13 cellular contexts compared by ENCODE assay signal in the genomic region with DNA sequence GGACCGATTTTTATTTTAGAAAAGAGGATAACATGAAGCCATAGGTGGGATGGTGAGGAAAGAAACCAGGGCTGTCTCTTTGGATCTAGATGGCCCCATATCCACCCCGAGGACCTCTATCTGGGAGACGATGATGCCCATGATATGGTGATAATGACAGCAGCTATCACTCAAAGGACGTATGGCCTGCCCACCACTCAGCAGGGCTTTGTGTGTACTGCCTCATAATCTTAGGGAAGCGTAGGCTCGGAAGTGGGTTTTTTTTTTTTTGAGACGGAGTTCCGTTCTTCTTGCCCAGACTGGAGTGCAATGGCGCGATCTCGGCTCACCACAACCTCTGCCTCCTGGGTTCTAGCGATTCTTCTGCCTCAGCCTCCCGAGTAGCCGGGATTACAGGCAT. TPM values are rescaled to one million over a fixed set of nuclear protein-coding genes. Genes with fewer than 3 reads are reported as not detected.
DNase-seq lines count a peak whose midpoint lies in the region; ATAC-seq and TF ChIP-seq lines count a peak whose summit lies in the region.
"Had no signal": no experiment of that assay in that cellular context is flagged by ENCODE, and none has a peak within 500 bp of the region (broad histone marks: within the 10 kb centered on the region; RNA-seq: fewer than 3 reads in every experiment).

No MANE protein-coding gene starts in this region.

- peak overlapping the region; percentile 89 to 91 for H3K27ac Mint-ChIP-seq in natural killer cell treated with Interleukin-12 subunit alpha and Interleukin-12 subunit beta and Interleukin-15 and Interleukin-18, amount 100 ng/mL, for 72 hours

- peak overlapping the region; percentile 15 for H3K4me3 Mint-ChIP-seq in natural killer cell treated with Interleukin-12 subunit alpha and Interleukin-12 subunit beta and Interleukin-15 and Interleukin-18, amount 100 ng/mL, for 72 hours

- in situ Hi-C loops in GM13976 (cut with MboI; ENCODE audit: low sequenced_read_pairs, unreplicated experiment), result loop anchor here (5.0 kb wide), 2 partner anchors 105 to 245 kb away; no protein-coding TSS in a partner anchor

- H3K9me3 Mint-ChIP-seq in natural killer cell treated with Interleukin-12 subunit alpha and Interleukin-12 subunit beta and Interleukin-15 and Interleukin-18, amount 100 ng/mL, for 72 hours, result no peaks in the 10 kb centered on the region

- no peak for DNase-seq in natural killer cell treated with Interleukin-12 subunit alpha and Interleukin-12 subunit beta and Interleukin-15 and Interleukin-18, amount 100 ng/mL, for 72 hours (ENCODE audit: low spot score)
- DNase-seq in SW480 (ENCODE audit: low spot score), result no peak
- DNase-seq in activated gamma-delta T cell (lab: John Stamatoyannopoulos, UW), result no peak
- no peak for DNase-seq in GM13976 (ENCODE audit: low spot score)
- no peak for DNase-seq in GOT3 (lab: John Stamatoyannopoulos, UW)
- DNase-seq: activated CD4-positive, alpha-beta T cell treated with anti-CD3 and anti-CD28 coated beads, Interleukin-2, amount 50 U/mL, for 1 hour; occipital lobe; stimulated activated CD4-positive, alpha-beta T cell treated with anti-CD3 and anti-CD28 coated beads, Interleukin-2, amount 100 ng/mL, for 24 hours had no signal

- H3K36me3 ChIP-seq in BLaER1 (peaks cover 36% of the 10 kb centered on the region), KOPT-K1 (ENCODE audit: insufficient read depth, low read length) (no peaks in the 10 kb centered on the region)

- H3K9me3 ChIP-seq in BLaER1 (no peaks in the 10 kb centered on the region), KOPT-K1 (ENCODE audit: insufficient read depth, low read length, poor library complexity, severe bottlenecking) (no peaks in the 10 kb centered on the region)
- H3K9me3 ChIP-seq: suprapubic skin had no signal

- peak overlapping the region; percentile 98 for H3K4me2 ChIP-seq in BLaER1

- H3K4me1 ChIP-seq in BLaER1, result peaks cover 99% of the 10 kb centered on the region

- peaks cover 67 to 79% of the 10 kb centered on the region in 2 donors for H3K4me1 Mint-ChIP-seq in natural killer cell treated with Interleukin-12 subunit alpha and Interleukin-12 subunit beta and Interleukin-15 and Interleukin-18, amount 100 ng/mL, for 72 hours (ENCODE audit: low read depth in 2 of 2)

- H4K20me1 ChIP-seq in BLaER1, result 0 out of 2 replicates have a peak, but pooled peaks cover 8% of the 10 kb centered on the region

- peak overlapping the region; percentile 89 for H3K9ac ChIP-seq in BLaER1

- TF ChIP-seq CTCF in GM13976 (IDR thresholded peaks at IDR 0.05; ENCODE audit: borderline replicate concordance, control extremely low read depth, extremely low read depth, insufficient read depth, missing control alignments), result no peak

- ATAC-seq in natural killer cell treated with Interleukin-12 subunit alpha and Interleukin-12 subunit beta and Interleukin-15 and Interleukin-18, amount 100 ng/mL, for 72 hours, result no peak
- ATAC-seq: esophagus mucosa had no signal

- H3K4me3 ChIP-seq in BLaER1, result peak overlapping the region; percentile 57
- H3K4me3 ChIP-seq: suprapubic skin had no signal

- no peaks in the 10 kb centered on the region for H3K36me3 Mint-ChIP-seq in natural killer cell treated with Interleukin-12 subunit alpha and Interleukin-12 subunit beta and Interleukin-15 and Interleukin-18, amount 100 ng/mL, for 72 hours

- H3K27me3 Mint-ChIP-seq in natural killer cell treated with Interleukin-12 subunit alpha and Interleukin-12 subunit beta and Interleukin-15 and Interleukin-18, amount 100 ng/mL, for 72 hours, result no peaks in the 10 kb centered on the region

- no peaks in the 10 kb centered on the region for H3K27me3 ChIP-seq in BLaER1
- H3K27me3 ChIP-seq: suprapubic skin had no signal

- H3K27ac ChIP-seq in BLaER1, result peak overlapping the region; percentile 95
- peak overlapping the region; percentile 98 for H3K27ac ChIP-seq in KOPT-K1 (ENCODE audit: low read depth, low read length, poor library complexity, severe bottlenecking)
- H3K27ac ChIP-seq in angular gyrus (ENCODE audit: low read depth, low read length), result peak overlapping the region; percentile 30
- H3K27ac ChIP-seq: suprapubic skin had no signal

RNA-seq across cellular contexts. Expression of a gene that starts 8.2 kb away (rescaled TPM):
- total RNA-seq in natural killer cell treated with Interleukin-12 subunit alpha and Interleukin-12 subunit beta and Interleukin-15 and Interleukin-18, amount 100 ng/mL, for 72 hours, result 10 to 100 TPM; 38.7 to 44.1 TPM

Comparison
In these comparisons a context has a peak if more than half of its experiments do, and no peak if none do; other contexts are left out.
1. H3K27ac ChIP-seq: peak in every context shown above with its lines; median percentile 98 in KOPT-K1; 95 in BLaER1; 30 in angular gyrus.